7 cellular contexts compared by ENCODE assay signal in genomic region chr15:60916674-60917468, GRCh38.
DNase-seq lines count a peak whose midpoint lies in the region; ATAC-seq and TF ChIP-seq lines count a peak whose summit lies in the region.

No MANE protein-coding gene starts in this region.

- H3K79me2 ChIP-seq in smooth muscle cell (ENCODE audit: low read depth) = no peaks in the 10 kb centered on the region

- peak overlapping the region in 1 of 5 experiments; percentile 28 for H3K4me3 Mint-ChIP-seq in brain

- no peak overlapping the region for H3K9ac ChIP-seq in smooth muscle cell (ENCODE audit: low read depth)

- H3K9me3 ChIP-seq in smooth muscle cell (replicated peaks; ENCODE audit: low read depth) = no peaks in the 10 kb centered on the region

- no peaks in the 10 kb centered on the region for H3K4me1 ChIP-seq in smooth muscle cell (ENCODE audit: low read depth)

- H3K27ac Mint-ChIP-seq in brain = peak overlapping the region in 4 of 5 experiments; percentile 9 to 68 (median 40)

- ATAC-seq in GM18502 (IDR thresholded peaks at IDR 0.05; ENCODE audit: poor library complexity, unreplicated experiment) (peak; percentile 87), HG02840 (IDR thresholded peaks at IDR 0.05; ENCODE audit: low FRiP score, unreplicated experiment) (peak; percentile 67)

- no peak overlapping the region for H3K4me3 ChIP-seq in smooth muscle cell

- H3F3A ChIP-seq in smooth muscle cell (ENCODE audit: low read depth) = no peaks in the 10 kb centered on the region

- 37% methylated on average over 8 of the region's 8 CpGs for WGBS in smooth muscle cell (ENCODE audit: low lambda C conversion rate)

- no peaks in the 10 kb centered on the region for H3K36me3 Mint-ChIP-seq in brain

- no peaks in the 10 kb centered on the region for H3K36me3 ChIP-seq in smooth muscle cell (ENCODE audit: low read depth)

- peak overlapping the region; percentile 42 for H3K4me2 ChIP-seq in smooth muscle cell

- no peaks in the 10 kb centered on the region for H3K9me3 Mint-ChIP-seq in brain

- H4K20me1 ChIP-seq in smooth muscle cell (ENCODE audit: low read depth) = peaks cover 91% of the 10 kb centered on the region

- peaks cover 4% of the 10 kb centered on the region for H3K27me3 Mint-ChIP-seq in brain

- no peak overlapping the region for H3K27ac ChIP-seq in smooth muscle cell (ENCODE audit: low read depth)

- TF ChIP-seq CTCF in brain (conservative IDR thresholded peaks at IDR 0.05) = peak; percentile 89
- peak; percentile 74 for TF ChIP-seq CTCF in smooth muscle cell (IDR thresholded peaks at IDR 0.05; ENCODE audit: borderline replicate concordance, insufficient read depth, poor library complexity, severe bottlenecking)

- H2AFZ ChIP-seq in smooth muscle cell (ENCODE audit: low read depth) = no peak overlapping the region

- peaks cover 52% of the 10 kb centered on the region for H3K4me1 Mint-ChIP-seq in brain

- DNase-seq in NCI-H187 treated with DMSO at 0.1 percent for 48 hours (lab: John Stamatoyannopoulos, UW) (peak; percentile 58), UCSD-AML1 (lab: John Stamatoyannopoulos, UW; ENCODE audit: unreplicated experiment) (peak; percentile 55), iPS-NIHi11 (ENCODE audit: low spot score) (peak; percentile 68), smooth muscle cell (lab: John Stamatoyannopoulos, UW; ENCODE audit: unreplicated experiment) (peak; percentile 7)

- no peaks in the 10 kb centered on the region for H3K27me3 ChIP-seq in smooth muscle cell (ENCODE audit: low read depth)

Comparison
In these comparisons a context has a peak if more than half of its experiments do, and no peak if none do; other contexts are left out.
1. DNase-seq: peak in every context shown above with its lines; median percentile 68 in iPS-NIHi11; 58 in NCI-H187 treated with DMSO at 0.1 percent for 48 hours; 55 in UCSD-AML1; 7 in smooth muscle cell.